In the genomic region with DNA sequence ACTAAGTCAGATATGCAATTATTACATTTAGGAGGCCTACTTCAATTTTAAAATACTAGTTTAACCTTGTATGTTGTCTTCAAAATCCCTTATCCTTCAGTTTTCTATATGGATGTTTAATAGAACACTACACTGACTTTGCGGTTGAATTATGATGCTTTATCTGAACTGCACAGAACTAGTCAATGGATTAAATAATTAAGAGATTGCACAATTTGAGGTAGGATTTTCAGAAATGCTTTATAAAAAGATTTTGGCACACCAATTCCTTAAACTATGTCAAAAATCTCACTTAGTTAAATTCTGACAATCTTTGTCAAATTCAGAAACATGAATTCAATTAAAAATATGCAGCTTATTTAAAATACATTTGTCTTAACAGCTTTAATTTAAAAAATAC, we compare ENCODE assay signal across 11 cellular contexts. TPM values are rescaled to one million over a fixed set of nuclear protein-coding genes. Genes with fewer than 3 reads are reported as not detected.
DNase-seq lines count a peak whose midpoint lies in the region; ATAC-seq and TF ChIP-seq lines count a peak whose summit lies in the region.
"Had no signal": no experiment of that assay in that cellular context is flagged by ENCODE, and none has a peak within 500 bp of the region (broad histone marks: within the 10 kb centered on the region; RNA-seq: fewer than 3 reads in every experiment).

No MANE protein-coding gene starts in this region.

- no TSS peak for BruUV-seq in PC-3 (replicated peaks; lab: Mats Ljungman, UMichigan)

- no peaks in the 10 kb centered on the region for H3K9me3 ChIP-seq in CD4-positive, CD25-positive, alpha-beta regulatory T cell (ENCODE audit: control insufficient read depth in 2 of 2, low read length in 2 of 2)
- no peaks in the 10 kb centered on the region for H3K9me3 ChIP-seq in PC-3 (ENCODE audit: low read length)
- H3K9me3 ChIP-seq: mucosa of descending colon had no signal

- H3K79me2 ChIP-seq in PC-3 (ENCODE audit: low read length), result no peaks in the 10 kb centered on the region

- H3K27me3 Mint-ChIP-seq in CD4-positive, CD25-positive, alpha-beta regulatory T cell, result no peaks in the 10 kb centered on the region
- H3K27me3 Mint-ChIP-seq in endothelial cell (ENCODE audit: unreplicated experiment) (peaks cover 1% of the 10 kb centered on the region), osteocyte (ENCODE audit: unreplicated experiment) (no peaks in the 10 kb centered on the region)
- H3K27me3 Mint-ChIP-seq: CD4-positive, alpha-beta memory T cell had no signal

- peaks cover 54% of the 10 kb centered on the region for H3K36me3 ChIP-seq in CD4-positive, CD25-positive, alpha-beta regulatory T cell (ENCODE audit: control insufficient read depth, insufficient read depth, low read length)
- H3K36me3 ChIP-seq in PC-3 (ENCODE audit: low read depth, low read length), result no peaks in the 10 kb centered on the region

- H3K36me3 Mint-ChIP-seq in CD4-positive, CD25-positive, alpha-beta regulatory T cell, result peaks cover 27% of the 10 kb centered on the region
- no peaks in the 10 kb centered on the region for H3K36me3 Mint-ChIP-seq in endothelial cell (ENCODE audit: low read depth, unreplicated experiment)
- peaks cover 19% of the 10 kb centered on the region for H3K36me3 Mint-ChIP-seq in osteocyte (ENCODE audit: unreplicated experiment)

- no peak for ATAC-seq in CD4-positive, CD25-positive, alpha-beta regulatory T cell (ENCODE audit: low read depth in 2 of 2)
- no peak for ATAC-seq in PC-3
- no peak for ATAC-seq in GM21381 (IDR thresholded peaks at IDR 0.05; ENCODE audit: unreplicated experiment)
- no peak for ATAC-seq in HG02884 (IDR thresholded peaks at IDR 0.05; ENCODE audit: unreplicated experiment)
- no peak for ATAC-seq in HG03342 (IDR thresholded peaks at IDR 0.05; ENCODE audit: unreplicated experiment)
- ATAC-seq in HG02763 (IDR thresholded peaks at IDR 0.05; ENCODE audit: unreplicated experiment), result no peak

- peak overlapping the region in 2 of 3 donors; percentile 60 to 71 for H3K27ac Mint-ChIP-seq in CD4-positive, CD25-positive, alpha-beta regulatory T cell
- H3K27ac Mint-ChIP-seq in endothelial cell (ENCODE audit: unreplicated experiment) (peak overlapping the region; percentile 83), osteocyte (ENCODE audit: unreplicated experiment) (peak overlapping the region; percentile 85)

- POLR2A ChIA-PET in PC-3 (lab: Charles Lee; ENCODE audit: unreplicated experiment), result no interaction called here

- H3K4me2 ChIP-seq in PC-3 (ENCODE audit: low read length), result peak overlapping the region; percentile 86

- H4K20me1 ChIP-seq in PC-3 (ENCODE audit: low read length), result no peaks in the 10 kb centered on the region

- DNase-seq in CD4-positive, CD25-positive, alpha-beta regulatory T cell, result no peak
- DNase-seq in PC-3 (no peak), endothelial cell (ENCODE audit: low spot score) (no peak), osteocyte (ENCODE audit: extremely low spot score, unreplicated experiment) (no peak)

- CTCF ChIA-PET in PC-3 (lab: Charles Lee), result no interaction called here

- H3K9me2 ChIP-seq in PC-3 (replicated peaks; ENCODE audit: low read length), result no peaks in the 10 kb centered on the region

- TF ChIP-seq CTCF in PC-3 (conservative IDR thresholded peaks at IDR 0.05; ENCODE audit: low read depth, low read length) (no peak), endothelial cell (IDR thresholded peaks at IDR 0.05; ENCODE audit: unreplicated experiment) (no peak), osteocyte (IDR thresholded peaks at IDR 0.05) (no peak)

- H3K4me1 ChIP-seq in CD4-positive, CD25-positive, alpha-beta regulatory T cell (ENCODE audit: control insufficient read depth, insufficient read depth, low read length, poor library complexity, severe bottlenecking), result peaks cover 17% of the 10 kb centered on the region
- peaks cover 47% of the 10 kb centered on the region for H3K4me1 ChIP-seq in PC-3 (ENCODE audit: insufficient read depth, low read length)

- H3K4me3 ChIP-seq in CD4-positive, CD25-positive, alpha-beta regulatory T cell (ENCODE audit: low read depth, low read length), result no peak overlapping the region
- H3K4me3 ChIP-seq in PC-3 (ENCODE audit: low read length), result peak overlapping the region; percentile 62
- H3K4me3 ChIP-seq: mucosa of descending colon had no signal

- intact Hi-C loops in PC-3 (cut with micrococcal nuclease), result loop anchor here (10.0 kb wide), 1 partner anchor 86 kb away; a partner anchor contains a TSS

- H2AFZ ChIP-seq in PC-3 (ENCODE audit: low read length), result peak overlapping the region; percentile 82; the same call in 1 of the 2 replicates

- peak overlapping the region; percentile 67 for H3K9ac ChIP-seq in PC-3 (ENCODE audit: low read length)

- no peaks in the 10 kb centered on the region for H3K27me3 ChIP-seq in CD4-positive, CD25-positive, alpha-beta regulatory T cell (ENCODE audit: control insufficient read depth, insufficient read depth, low read length)
- H3K27me3 ChIP-seq in PC-3 (ENCODE audit: low read length), result no peaks in the 10 kb centered on the region

- peaks cover 27 to 41% (median 33%) of the 10 kb centered on the region in 4 donors for H3K4me1 Mint-ChIP-seq in CD4-positive, CD25-positive, alpha-beta regulatory T cell
- peaks cover 8% of the 10 kb centered on the region for H3K4me1 Mint-ChIP-seq in endothelial cell (ENCODE audit: unreplicated experiment)
- peaks cover 30% of the 10 kb centered on the region for H3K4me1 Mint-ChIP-seq in osteocyte (ENCODE audit: unreplicated experiment)

- no peaks in the 10 kb centered on the region for H3K9me3 Mint-ChIP-seq in CD4-positive, CD25-positive, alpha-beta regulatory T cell
- H3K9me3 Mint-ChIP-seq in endothelial cell (ENCODE audit: unreplicated experiment) (no peaks in the 10 kb centered on the region), osteocyte (ENCODE audit: unreplicated experiment) (no peaks in the 10 kb centered on the region)
- H3K9me3 Mint-ChIP-seq: CD4-positive, alpha-beta memory T cell; GM23338 had no signal

- H3K4me3 Mint-ChIP-seq in CD4-positive, CD25-positive, alpha-beta regulatory T cell, result no peak overlapping the region
- H3K4me3 Mint-ChIP-seq in endothelial cell (ENCODE audit: unreplicated experiment) (no peak overlapping the region), osteocyte (ENCODE audit: unreplicated experiment) (peak overlapping the region; percentile 72)

- no peak overlapping the region for H3K27ac ChIP-seq in CD4-positive, CD25-positive, alpha-beta regulatory T cell (ENCODE audit: insufficient read depth, low read length, poor library complexity, severe bottlenecking)
- no peak overlapping the region for H3K27ac ChIP-seq in PC-3 (ENCODE audit: low read length)

- peaks cover 9% of the 10 kb centered on the region for H3F3A ChIP-seq in PC-3 (ENCODE audit: low read length, unreplicated experiment)

RNA-seq across cellular contexts. Expression of a gene that starts 28.1 kb away (rescaled TPM):
- total RNA-seq in CD4-positive, CD25-positive, alpha-beta regulatory T cell, result 139 TPM
- 10 to 100 TPM; 13.5 to 20.5 (median 17.8) TPM for polyA plus RNA-seq in CD4-positive, CD25-positive, alpha-beta regulatory T cell
- 6.5 and 8.7 TPM in 2 replicates for total RNA-seq in PC-3 (2014; rRNA removed)
- 24.6 TPM for total RNA-seq in endothelial cell (ENCODE audit: unreplicated experiment)
- total RNA-seq in osteocyte, result 33.6 and 37.1 TPM in 2 replicates
